ENCODE assay signal across 20 cellular contexts in the genomic region with DNA sequence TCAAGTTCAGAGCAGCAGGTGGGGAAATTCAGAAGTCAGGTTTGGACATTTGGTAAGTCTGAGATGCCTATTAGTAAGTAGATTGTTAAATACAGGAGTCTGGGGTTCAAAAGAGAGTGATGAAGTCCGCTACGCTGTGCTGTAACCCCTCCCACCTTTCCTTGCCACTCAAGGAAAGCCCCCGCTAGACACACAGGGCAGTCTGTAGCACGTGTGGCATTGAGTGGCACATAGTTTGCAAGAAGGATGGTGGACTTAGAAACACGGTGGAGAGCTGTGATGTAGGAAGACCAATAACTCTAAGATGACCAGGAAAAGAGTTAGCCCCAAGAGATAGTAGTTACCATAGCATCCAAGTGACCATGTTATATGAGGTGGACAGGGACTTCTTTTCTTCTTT. TPM values are rescaled to one million over a fixed set of nuclear protein-coding genes. Genes with fewer than 3 reads are reported as not detected.
DNase-seq lines count a peak whose midpoint lies in the region; ATAC-seq and TF ChIP-seq lines count a peak whose summit lies in the region.
"Had no signal": no experiment of that assay in that cellular context is flagged by ENCODE, and none has a peak within 500 bp of the region (broad histone marks: within the 10 kb centered on the region; RNA-seq: fewer than 3 reads in every experiment).

No MANE protein-coding gene starts in this region.

- TF ChIP-seq CTCF in activated CD8-positive, alpha-beta T cell treated with anti-CD3 and anti-CD28 coated beads for 36 hours (IDR thresholded peaks at IDR 0.05): no peak
- TF ChIP-seq CTCF in esophagus muscularis mucosa (IDR thresholded peaks at IDR 0.05): no peak

- CTCF ChIA-PET in activated CD8-positive, alpha-beta T cell treated with anti-CD3 and anti-CD28 coated beads, Interleukin-2, amount 10 ng/mL, durations not matched to agents 7 days and 5 days (lab: Charles Lee): no interaction called here
- CTCF ChIA-PET in activated CD8-positive, alpha-beta T cell treated with anti-CD3 and anti-CD28 coated beads for 36 hours (lab: Charles Lee): no interaction called here
- CTCF ChIA-PET in activated CD4-positive, alpha-beta memory T cell treated with anti-CD3 and anti-CD28 coated beads, Interleukin-2, amount 10 ng/mL, durations not matched to agents 7 days and 5 days (lab: Charles Lee): no interaction called here

- no peaks in the 10 kb centered on the region for H3K9me3 ChIP-seq in esophagus muscularis mucosa
- H3K9me3 ChIP-seq: A549; BLaER1 treated with 17β-estradiol and CSF1 and Interleukin-3, amounts not matched to agents 10 nM and 100 nM; Caco-2 had no signal

- no peaks in the 10 kb centered on the region for H3K9me3 Mint-ChIP-seq in activated CD8-positive, alpha-beta T cell treated with anti-CD3 and anti-CD28 coated beads, Interleukin-2, amount 10 ng/mL, durations not matched to agents 7 days and 5 days (ENCODE audit: insufficient read depth)
- H3K9me3 Mint-ChIP-seq in activated CD8-positive, alpha-beta T cell treated with anti-CD3 and anti-CD28 coated beads for 36 hours: no peaks in the 10 kb centered on the region
- H3K9me3 Mint-ChIP-seq in activated CD4-positive, alpha-beta memory T cell treated with anti-CD3 and anti-CD28 coated beads, Interleukin-2, amount 10 ng/mL, durations not matched to agents 7 days and 5 days: no peaks in the 10 kb centered on the region
- H3K9me3 Mint-ChIP-seq: CD4-positive, alpha-beta T cell; CD8-positive, alpha-beta T cell had no signal

- peaks cover 12% of the 10 kb centered on the region for H3K27me3 Mint-ChIP-seq in activated CD8-positive, alpha-beta T cell treated with anti-CD3 and anti-CD28 coated beads, Interleukin-2, amount 10 ng/mL, durations not matched to agents 7 days and 5 days (ENCODE audit: low read depth)
- peaks cover 3% of the 10 kb centered on the region for H3K27me3 Mint-ChIP-seq in activated CD8-positive, alpha-beta T cell treated with anti-CD3 and anti-CD28 coated beads for 36 hours
- peaks cover 12% of the 10 kb centered on the region for H3K27me3 Mint-ChIP-seq in activated CD4-positive, alpha-beta memory T cell treated with anti-CD3 and anti-CD28 coated beads, Interleukin-2, amount 10 ng/mL, durations not matched to agents 7 days and 5 days

- H3K36me3 ChIP-seq in esophagus muscularis mucosa: no peaks in the 10 kb centered on the region
- H3K36me3 ChIP-seq: BLaER1 treated with 17β-estradiol and CSF1 and Interleukin-3, amounts not matched to agents 10 nM and 100 nM had no signal

- H3K27me3 ChIP-seq in esophagus muscularis mucosa: peaks cover 0 to 20% (median 0%) of the 10 kb centered on the region in 4 donors
- H3K27me3 ChIP-seq: BLaER1 treated with 17β-estradiol and CSF1 and Interleukin-3, amounts not matched to agents 10 nM and 100 nM had no signal

- POLR2A ChIA-PET in activated CD8-positive, alpha-beta T cell treated with anti-CD3 and anti-CD28 coated beads, Interleukin-2, amount 10 ng/mL, durations not matched to agents 7 days and 5 days (lab: Charles Lee): no interaction called here
- POLR2A ChIA-PET in activated CD8-positive, alpha-beta T cell treated with anti-CD3 and anti-CD28 coated beads for 36 hours (lab: Charles Lee): no interaction called here
- POLR2A ChIA-PET in activated CD4-positive, alpha-beta memory T cell treated with anti-CD3 and anti-CD28 coated beads, Interleukin-2, amount 10 ng/mL, durations not matched to agents 7 days and 5 days (lab: Charles Lee): no interaction called here

- DNase-seq in activated CD8-positive, alpha-beta T cell treated with anti-CD3 and anti-CD28 coated beads, Interleukin-2, amount 10 ng/mL, durations not matched to agents 7 days and 5 days: peak; percentile 12
- DNase-seq in activated CD8-positive, alpha-beta T cell treated with anti-CD3 and anti-CD28 coated beads for 36 hours: no peak
- DNase-seq in esophagus muscularis mucosa (ENCODE audit: extremely low spot score) (peak; percentile 90), NCI-H2196 (lab: John Stamatoyannopoulos, UW; ENCODE audit: unreplicated experiment) (no peak)
- no peak for DNase-seq in activated CD4-positive, alpha-beta memory T cell treated with anti-CD3 and anti-CD28 coated beads, Interleukin-2, amount 10 ng/mL, durations not matched to agents 7 days and 5 days
- DNase-seq: AML-193; Caco-2; Calu3; CD4-positive, alpha-beta T cell; CD8-positive, alpha-beta T cell; DMS79 treated with DMSO at 0.1 percent for 48 hours; EL; GDM1 had no signal

- H3K4me1 Mint-ChIP-seq in activated CD8-positive, alpha-beta T cell treated with anti-CD3 and anti-CD28 coated beads, Interleukin-2, amount 10 ng/mL, durations not matched to agents 7 days and 5 days (ENCODE audit: low read depth): no peaks in the 10 kb centered on the region
- H3K4me1 Mint-ChIP-seq in activated CD8-positive, alpha-beta T cell treated with anti-CD3 and anti-CD28 coated beads for 36 hours (ENCODE audit: low read depth): no peaks in the 10 kb centered on the region
- no peaks in the 10 kb centered on the region for H3K4me1 Mint-ChIP-seq in activated CD4-positive, alpha-beta memory T cell treated with anti-CD3 and anti-CD28 coated beads, Interleukin-2, amount 10 ng/mL, durations not matched to agents 7 days and 5 days

- no peak overlapping the region for H3K27ac Mint-ChIP-seq in activated CD8-positive, alpha-beta T cell treated with anti-CD3 and anti-CD28 coated beads, Interleukin-2, amount 10 ng/mL, durations not matched to agents 7 days and 5 days
- no peak overlapping the region for H3K27ac Mint-ChIP-seq in activated CD8-positive, alpha-beta T cell treated with anti-CD3 and anti-CD28 coated beads for 36 hours
- no peak overlapping the region for H3K27ac Mint-ChIP-seq in activated CD4-positive, alpha-beta memory T cell treated with anti-CD3 and anti-CD28 coated beads, Interleukin-2, amount 10 ng/mL, durations not matched to agents 7 days and 5 days
- H3K27ac Mint-ChIP-seq: B cell; CD4-positive, alpha-beta T cell; CD8-positive, alpha-beta T cell had no signal

- intact Hi-C loops in activated CD8-positive, alpha-beta T cell treated with anti-CD3 and anti-CD28 coated beads for 36 hours (cut with micrococcal nuclease): no loop called here
- intact Hi-C loops in esophagus muscularis mucosa (cut with DNase I): no loop called here

- H3K27ac ChIP-seq in esophagus muscularis mucosa (replicated peaks in 1 of 4): no peak overlapping the region
- H3K27ac ChIP-seq: 22Rv1; A549; BLaER1 treated with 17β-estradiol and CSF1 and Interleukin-3, amounts not matched to agents 10 nM and 100 nM; C4-2B had no signal

- no peak for ATAC-seq in activated CD8-positive, alpha-beta T cell treated with anti-CD3 and anti-CD28 coated beads, Interleukin-2, amount 10 ng/mL, durations not matched to agents 7 days and 5 days
- no peak for ATAC-seq in activated CD8-positive, alpha-beta T cell treated with anti-CD3 and anti-CD28 coated beads for 36 hours
- ATAC-seq: A549; CD8-positive, alpha-beta T cell; GM12878 had no signal

- no peak overlapping the region for H3K4me3 ChIP-seq in esophagus muscularis mucosa
- H3K4me3 ChIP-seq: A549; BLaER1 treated with 17β-estradiol and CSF1 and Interleukin-3, amounts not matched to agents 10 nM and 100 nM; GM12878 had no signal

- TF ChIP-seq EP300 in esophagus muscularis mucosa (IDR thresholded peaks at IDR 0.05): no peak

- H3K4me1 ChIP-seq in esophagus muscularis mucosa: no peaks in the 10 kb centered on the region
- H3K4me1 ChIP-seq: Caco-2 had no signal

- WGBS in esophagus muscularis mucosa: 78% methylated on average over 5 of the region's 5 CpGs

- no peak for TF ChIP-seq POLR2A in esophagus muscularis mucosa (IDR thresholded peaks at IDR 0.05; ENCODE audit: low read depth)

- no peaks in the 10 kb centered on the region for H3K36me3 Mint-ChIP-seq in activated CD8-positive, alpha-beta T cell treated with anti-CD3 and anti-CD28 coated beads, Interleukin-2, amount 10 ng/mL, durations not matched to agents 7 days and 5 days (ENCODE audit: low read depth)
- H3K36me3 Mint-ChIP-seq in activated CD8-positive, alpha-beta T cell treated with anti-CD3 and anti-CD28 coated beads for 36 hours (ENCODE audit: low read depth): no peaks in the 10 kb centered on the region
- no peaks in the 10 kb centered on the region for H3K36me3 Mint-ChIP-seq in activated CD4-positive, alpha-beta memory T cell treated with anti-CD3 and anti-CD28 coated beads, Interleukin-2, amount 10 ng/mL, durations not matched to agents 7 days and 5 days (ENCODE audit: low read depth)
- H3K36me3 Mint-ChIP-seq: CD8-positive, alpha-beta T cell had no signal

- H3K4me3 Mint-ChIP-seq in activated CD8-positive, alpha-beta T cell treated with anti-CD3 and anti-CD28 coated beads, Interleukin-2, amount 10 ng/mL, durations not matched to agents 7 days and 5 days: no peak overlapping the region
- H3K4me3 Mint-ChIP-seq in activated CD8-positive, alpha-beta T cell treated with anti-CD3 and anti-CD28 coated beads for 36 hours: no peak overlapping the region
- no peak overlapping the region for H3K4me3 Mint-ChIP-seq in activated CD4-positive, alpha-beta memory T cell treated with anti-CD3 and anti-CD28 coated beads, Interleukin-2, amount 10 ng/mL, durations not matched to agents 7 days and 5 days
- H3K4me3 Mint-ChIP-seq: B cell; CD4-positive, alpha-beta T cell; CD8-positive, alpha-beta T cell had no signal

RNA-seq across cellular contexts. Expression of a gene that starts 44.7 kb away (rescaled TPM):
- not detected for total RNA-seq in activated CD8-positive, alpha-beta T cell treated with anti-CD3 and anti-CD28 coated beads, Interleukin-2, amount 10 ng/mL, durations not matched to agents 7 days and 5 days
- not detected for total RNA-seq in activated CD8-positive, alpha-beta T cell treated with anti-CD3 and anti-CD28 coated beads for 36 hours
- under 1 TPM in 3 of 4 donors, not detected in 1; 0.33 to 0.78 (median 0.34) TPM for total RNA-seq in esophagus muscularis mucosa
- total RNA-seq in activated CD4-positive, alpha-beta memory T cell treated with anti-CD3 and anti-CD28 coated beads, Interleukin-2, amount 10 ng/mL, durations not matched to agents 7 days and 5 days: not detected
- total RNA-seq: Calu3; CD4-positive, alpha-beta T cell; G401 had no signal

Comparison
In these comparisons a context has a peak if more than half of its experiments do, and no peak if none do; other contexts are left out.
1. DNase-seq: peak in activated CD8-positive, alpha-beta T cell treated with anti-CD3 and anti-CD28 coated beads, Interleukin-2, amount 10 ng/mL, durations not matched to agents 7 days and 5 days (single experiment) and esophagus muscularis mucosa (single experiment); none in activated CD8-positive, alpha-beta T cell treated with anti-CD3 and anti-CD28 coated beads for 36 hours (single experiment), activated CD4-positive, alpha-beta memory T cell treated with anti-CD3 and anti-CD28 coated beads, Interleukin-2, amount 10 ng/mL, durations not matched to agents 7 days and 5 days (single experiment) and NCI-H2196 (single experiment).